ENCODE assay signal across 11 cellular contexts in genomic region chr21:28632718-28633408, GRCh38.
A peak's percentile ranks its signal among the peaks of the same experiment; 100 is the strongest.
DNase-seq lines count a peak whose midpoint lies in the region; ATAC-seq and TF ChIP-seq lines count a peak whose summit lies in the region.
"Had no signal": no experiment of that assay in that cellular context is flagged by ENCODE, and none has a peak within 500 bp of the region (broad histone marks: within the 10 kb centered on the region; RNA-seq: fewer than 3 reads in every experiment).

No MANE protein-coding gene starts in this region.

- H3K27ac ChIP-seq in esophagus (ENCODE audit: low read depth in 2 of 2, low read length in 1 of 2), result peak overlapping the region; percentile 76 to 90
- peak overlapping the region; percentile 10 for H3K27ac ChIP-seq in mesodermal cell (ENCODE audit: low read depth, low read length, severe bottlenecking)
- H3K27ac ChIP-seq: adrenal gland had no signal

- intact Hi-C loops in Right ventricle myocardium inferior (cut with DNase I) (no loop called here), cardiac septum (cut with DNase I) (loop anchor here (2.0 to 10.0 kb wide), 2 partner anchors 110 to 1788 kb away; partner anchors contain the start of gene ADAMTS1)

- H3K4me1 ChIP-seq in esophagus (ENCODE audit: control insufficient read depth in 2 of 2, insufficient read depth in 2 of 2, low read length in 1 of 2) (peaks cover 0 to 4% of the 10 kb centered on the region in 2 donors), mesodermal cell (ENCODE audit: control insufficient read depth, insufficient read depth, low read length, poor library complexity, severe bottlenecking) (peaks cover 20% of the 10 kb centered on the region)
- H3K4me1 ChIP-seq: adrenal gland had no signal

- H3K4me3 ChIP-seq in esophagus (ENCODE audit: low read depth in 1 of 2, low read length in 2 of 2), result no peak overlapping the region
- no peak overlapping the region for H3K4me3 ChIP-seq in mesodermal cell (ENCODE audit: extremely low read depth, insufficient read depth, low read length, poor library complexity, severe bottlenecking)

- ATAC-seq in Right ventricle myocardium inferior, result peak; percentile 32

- DNase-seq in Right ventricle myocardium inferior (ENCODE audit: missing footprints) (no peak), cardiac septum (ENCODE audit: low spot score) (no peak), T-helper 1 cell (no peak), NCI-H187 treated with DMSO at 0.1 percent for 48 hours (lab: John Stamatoyannopoulos, UW) (no peak), HEK293T (ENCODE audit: extremely low spot score) (no peak), GM10248 (ENCODE audit: extremely low spot score) (no peak)
- DNase-seq: activated B cell treated with CpG ODN at 0.5 μM for 24 hours, NCI-H524 treated with DMSO at 0.1 percent for 48 hours had no signal

- CTCF ChIA-PET in HEK293T (lab: Yijun Ruan, JAX) (no interaction called here), GM10248 (lab: Yijun Ruan, JAX) (interaction anchor here (1.5 kb wide), 1 partner anchor 8 kb away, joined by 4 read pairs; no protein-coding TSS in a partner anchor)

- H3K27me3 ChIP-seq in esophagus (ENCODE audit: control insufficient read depth in 1 of 2, insufficient read depth in 2 of 2, low read length in 2 of 2), result no peaks in the 10 kb centered on the region
- H3K27me3 ChIP-seq: adrenal gland had no signal

- H3K36me3 ChIP-seq in esophagus (ENCODE audit: control insufficient read depth in 2 of 2, insufficient read depth in 2 of 2, low read length in 1 of 2) (no peaks in the 10 kb centered on the region), mesodermal cell (ENCODE audit: control insufficient read depth, insufficient read depth, low read length) (no peaks in the 10 kb centered on the region)
- H3K36me3 ChIP-seq: adrenal gland had no signal

- H3K9me3 ChIP-seq in esophagus (ENCODE audit: control insufficient read depth in 2 of 2, insufficient read depth in 1 of 2, low read depth in 1 of 2, low read length in 1 of 2), result no peaks in the 10 kb centered on the region
- no peaks in the 10 kb centered on the region for H3K9me3 ChIP-seq in mesodermal cell (ENCODE audit: control insufficient read depth, low read length)
- H3K9me3 ChIP-seq: adrenal gland had no signal

- TF ChIP-seq CTCF in GM10248 (IDR thresholded peaks at IDR 0.05; ENCODE audit: control extremely low read depth, extremely low read depth, low read depth, missing control alignments), result no peak

- 22 to 37% methylated on average over 3 of the region's 3 CpGs for WGBS in esophagus, 2 donors
- WGBS in mesodermal cell (ENCODE audit: insufficient coverage in 2 of 2), 2 experiments, result 67 to 100% methylated on average over 1 to 2 of the region's 3 CpGs

- POLR2A ChIA-PET in HEK293T (lab: Yijun Ruan, JAX), result no interaction called here
- POLR2A ChIA-PET in GM10248 (lab: Yijun Ruan, JAX), result no interaction called here

TF ChIP-seq in HEK293T, 16 proteins besides CTCF, POLR2A, EP300 and RAD21:
- no peak for TF ChIP-seq BHLHE40 (IDR thresholded peaks at IDR 0.05; ENCODE audit: borderline replicate concordance)
- TF ChIP-seq L3MBTL2 (conservative IDR thresholded peaks at IDR 0.05), result no peak
- no peak for TF ChIP-seq PKNOX1 (IDR thresholded peaks at IDR 0.05)
- TF ChIP-seq CTBP1 (IDR thresholded peaks at IDR 0.05; ENCODE audit: borderline replicate concordance), result no peak
- TF ChIP-seq ELF4 (IDR thresholded peaks at IDR 0.05), result no peak
- no peak for TF ChIP-seq FOXK2 (IDR thresholded peaks at IDR 0.05)
TF ChIP-seq in HEK293T: peak in this region for 0.
